8 cellular contexts compared by ENCODE assay signal in genomic region chr7:7772385-7772784, GRCh38. TPM values are rescaled to one million over a fixed set of nuclear protein-coding genes. Genes with fewer than 3 reads are reported as not detected.
DNase-seq lines count a peak whose midpoint lies in the region; ATAC-seq and TF ChIP-seq lines count a peak whose summit lies in the region.

No MANE protein-coding gene starts in this region.

- H3K9me3 ChIP-seq in Loucy (ENCODE audit: insufficient read depth, low read depth, low read length) (no peaks in the 10 kb centered on the region), neuron (ENCODE audit: low read length) (no peaks in the 10 kb centered on the region)

- H3K36me3 ChIP-seq in Loucy (ENCODE audit: insufficient read depth, low read length), result no peaks in the 10 kb centered on the region
- H3K36me3 ChIP-seq in neuron (ENCODE audit: insufficient read depth, low read length), result no peaks in the 10 kb centered on the region

- H3F3A ChIP-seq in Loucy (ENCODE audit: low read depth), result no peaks in the 10 kb centered on the region

- no peaks in the 10 kb centered on the region for H4K20me1 ChIP-seq in Loucy (ENCODE audit: insufficient read depth, low read length, poor library complexity, severe bottlenecking)

- H3K27me3 ChIP-seq in Loucy (ENCODE audit: insufficient read depth, low read length, poor library complexity, severe bottlenecking) (no peaks in the 10 kb centered on the region), neuron (ENCODE audit: insufficient read depth, low read length) (no peaks in the 10 kb centered on the region)

- ATAC-seq in activated CD8-positive, alpha-beta memory T cell treated with anti-CD3 and anti-CD28 coated beads, Interleukin-2, amount 10 ng/mL, durations not matched to agents 7 days and 5 days, result peak; percentile 42

- no peaks in the 10 kb centered on the region for H3K79me2 ChIP-seq in Loucy (ENCODE audit: insufficient read depth, low read length)

- no peaks in the 10 kb centered on the region for H3K9me2 ChIP-seq in Loucy (replicated peaks; ENCODE audit: low read depth, low read length)

- H3K9ac ChIP-seq in Loucy (ENCODE audit: low read depth, low read length, poor library complexity, severe bottlenecking), result peak overlapping the region; percentile 72

- CTCF ChIA-PET in activated CD8-positive, alpha-beta memory T cell treated with anti-CD3 and anti-CD28 coated beads, Interleukin-2, amount 10 ng/mL, durations not matched to agents 7 days and 5 days (lab: Charles Lee), result interaction anchor here (0.7 to 1.0 kb wide), 2 partner anchors 8 to 139 kb away, joined by 4 read pairs; no protein-coding TSS in a partner anchor

- H3K4me1 ChIP-seq in Loucy (ENCODE audit: insufficient read depth, low read length, poor library complexity, severe bottlenecking) (peaks cover 33% of the 10 kb centered on the region), neuron (ENCODE audit: insufficient read depth, low read length) (peaks cover 15% of the 10 kb centered on the region)

- H3K36me3 Mint-ChIP-seq in activated CD8-positive, alpha-beta memory T cell treated with anti-CD3 and anti-CD28 coated beads, Interleukin-2, amount 10 ng/mL, durations not matched to agents 7 days and 5 days, result peaks cover 8% of the 10 kb centered on the region
- H3K36me3 Mint-ChIP-seq in activated T-helper 2 cell treated with anti-CD3 and anti-CD28 coated beads, Interferon-gamma antibody, Interleukin-2, Interleukin-4, amounts not matched to agents 10 μg/mL and 5 μg/mL and 100 μg/mL, durations not matched to agents 14 hours and 24 hours and 36 hours (ENCODE audit: low read depth), result no peaks in the 10 kb centered on the region

- peak overlapping the region; percentile 84 for H3K4me2 ChIP-seq in Loucy (ENCODE audit: low read depth, low read length, poor library complexity, severe bottlenecking)

- TF ChIP-seq CTCF in Loucy (conservative IDR thresholded peaks at IDR 0.05; ENCODE audit: low read length), result no peak

- peak overlapping the region; percentile 34 for H3K4me3 Mint-ChIP-seq in activated CD8-positive, alpha-beta memory T cell treated with anti-CD3 and anti-CD28 coated beads, Interleukin-2, amount 10 ng/mL, durations not matched to agents 7 days and 5 days
- H3K4me3 Mint-ChIP-seq in activated T-helper 2 cell treated with anti-CD3 and anti-CD28 coated beads, Interferon-gamma antibody, Interleukin-2, Interleukin-4, amounts not matched to agents 10 μg/mL and 5 μg/mL and 100 μg/mL, durations not matched to agents 14 hours and 24 hours and 36 hours (ENCODE audit: low read depth), result peak overlapping the region; percentile 40

- H3K4me3 ChIP-seq in Loucy (ENCODE audit: low read length, poor library complexity, severe bottlenecking), result peak overlapping the region; percentile 67
- no peak overlapping the region for H3K4me3 ChIP-seq in neuron (ENCODE audit: low read length)

- no peak for DNase-seq in activated CD8-positive, alpha-beta memory T cell treated with anti-CD3 and anti-CD28 coated beads, Interleukin-2, amount 10 ng/mL, durations not matched to agents 7 days and 5 days
- DNase-seq in activated CD8-positive, alpha-beta memory T cell treated with anti-CD3 and anti-CD28 coated beads, Interleukin-2, amount 50 U/mL, for 4 hours, result no peak
- DNase-seq in activated T-helper 2 cell treated with anti-CD3 and anti-CD28 coated beads, Interferon-gamma antibody, Interleukin-2, Interleukin-4, amounts not matched to agents 10 μg/mL and 5 μg/mL and 100 μg/mL, durations not matched to agents 14 hours and 24 hours and 36 hours (ENCODE audit: low spot score), result no peak
- no peak for DNase-seq in activated CD4-positive, CD25-positive, alpha-beta regulatory T cell treated with anti-CD3 and anti-CD28 coated beads, Interleukin-2, amount 50 U/mL, for 72 hours
- DNase-seq in cerebellum (ENCODE audit: low spot score), result no peak
- no peak for DNase-seq in NK-92 (lab: John Stamatoyannopoulos, UW; ENCODE audit: unreplicated experiment)

- peak overlapping the region; percentile 75 for H2AFZ ChIP-seq in Loucy (ENCODE audit: low read length)
- peak overlapping the region; percentile 36 for H2AFZ ChIP-seq in neuron (ENCODE audit: low read depth, low read length)

- no peaks in the 10 kb centered on the region for H3K9me3 Mint-ChIP-seq in activated CD8-positive, alpha-beta memory T cell treated with anti-CD3 and anti-CD28 coated beads, Interleukin-2, amount 10 ng/mL, durations not matched to agents 7 days and 5 days (ENCODE audit: low read depth)
- H3K9me3 Mint-ChIP-seq in activated T-helper 2 cell treated with anti-CD3 and anti-CD28 coated beads, Interferon-gamma antibody, Interleukin-2, Interleukin-4, amounts not matched to agents 10 μg/mL and 5 μg/mL and 100 μg/mL, durations not matched to agents 14 hours and 24 hours and 36 hours, result no peaks in the 10 kb centered on the region

- no peaks in the 10 kb centered on the region for H3K27me3 Mint-ChIP-seq in activated CD8-positive, alpha-beta memory T cell treated with anti-CD3 and anti-CD28 coated beads, Interleukin-2, amount 10 ng/mL, durations not matched to agents 7 days and 5 days
- H3K27me3 Mint-ChIP-seq in activated T-helper 2 cell treated with anti-CD3 and anti-CD28 coated beads, Interferon-gamma antibody, Interleukin-2, Interleukin-4, amounts not matched to agents 10 μg/mL and 5 μg/mL and 100 μg/mL, durations not matched to agents 14 hours and 24 hours and 36 hours (ENCODE audit: low read depth), result no peaks in the 10 kb centered on the region

- peak overlapping the region; percentile 57 for H3K27ac Mint-ChIP-seq in activated CD8-positive, alpha-beta memory T cell treated with anti-CD3 and anti-CD28 coated beads, Interleukin-2, amount 10 ng/mL, durations not matched to agents 7 days and 5 days
- no peak overlapping the region for H3K27ac Mint-ChIP-seq in activated T-helper 2 cell treated with anti-CD3 and anti-CD28 coated beads, Interferon-gamma antibody, Interleukin-2, Interleukin-4, amounts not matched to agents 10 μg/mL and 5 μg/mL and 100 μg/mL, durations not matched to agents 14 hours and 24 hours and 36 hours

- peaks cover 20% of the 10 kb centered on the region for H3K4me1 Mint-ChIP-seq in activated CD8-positive, alpha-beta memory T cell treated with anti-CD3 and anti-CD28 coated beads, Interleukin-2, amount 10 ng/mL, durations not matched to agents 7 days and 5 days
- H3K4me1 Mint-ChIP-seq in activated T-helper 2 cell treated with anti-CD3 and anti-CD28 coated beads, Interferon-gamma antibody, Interleukin-2, Interleukin-4, amounts not matched to agents 10 μg/mL and 5 μg/mL and 100 μg/mL, durations not matched to agents 14 hours and 24 hours and 36 hours (ENCODE audit: low read depth), result peaks cover 19% of the 10 kb centered on the region

- intact Hi-C loops in activated T-helper 2 cell treated with anti-CD3 and anti-CD28 coated beads, Interferon-gamma antibody, Interleukin-2, Interleukin-4, amounts not matched to agents 10 μg/mL and 5 μg/mL and 100 μg/mL, durations not matched to agents 14 hours and 24 hours and 36 hours (cut with micrococcal nuclease), result loop anchor here (1.0 to 10.0 kb wide), 4 partner anchors 17 to 362 kb away; partner anchors contain the start of gene RPA3

RNA-seq across cellular contexts. Expression of gene RPA3, which starts 54.0 kb away (rescaled TPM):
- 100 to 1,000 TPM; 111 to 126 TPM for total RNA-seq in activated CD8-positive, alpha-beta memory T cell treated with anti-CD3 and anti-CD28 coated beads, Interleukin-2, amount 10 ng/mL, durations not matched to agents 7 days and 5 days
- 111 and 115 TPM in 2 replicates for total RNA-seq in activated T-helper 2 cell treated with anti-CD3 and anti-CD28 coated beads, Interferon-gamma antibody, Interleukin-2, Interleukin-4, amounts not matched to agents 10 μg/mL and 5 μg/mL and 100 μg/mL, durations not matched to agents 14 hours and 24 hours and 36 hours
- 11.2 TPM for total RNA-seq in cerebellum
